Comparison of ENCODE assay signal across 16 cellular contexts in the genomic region with DNA sequence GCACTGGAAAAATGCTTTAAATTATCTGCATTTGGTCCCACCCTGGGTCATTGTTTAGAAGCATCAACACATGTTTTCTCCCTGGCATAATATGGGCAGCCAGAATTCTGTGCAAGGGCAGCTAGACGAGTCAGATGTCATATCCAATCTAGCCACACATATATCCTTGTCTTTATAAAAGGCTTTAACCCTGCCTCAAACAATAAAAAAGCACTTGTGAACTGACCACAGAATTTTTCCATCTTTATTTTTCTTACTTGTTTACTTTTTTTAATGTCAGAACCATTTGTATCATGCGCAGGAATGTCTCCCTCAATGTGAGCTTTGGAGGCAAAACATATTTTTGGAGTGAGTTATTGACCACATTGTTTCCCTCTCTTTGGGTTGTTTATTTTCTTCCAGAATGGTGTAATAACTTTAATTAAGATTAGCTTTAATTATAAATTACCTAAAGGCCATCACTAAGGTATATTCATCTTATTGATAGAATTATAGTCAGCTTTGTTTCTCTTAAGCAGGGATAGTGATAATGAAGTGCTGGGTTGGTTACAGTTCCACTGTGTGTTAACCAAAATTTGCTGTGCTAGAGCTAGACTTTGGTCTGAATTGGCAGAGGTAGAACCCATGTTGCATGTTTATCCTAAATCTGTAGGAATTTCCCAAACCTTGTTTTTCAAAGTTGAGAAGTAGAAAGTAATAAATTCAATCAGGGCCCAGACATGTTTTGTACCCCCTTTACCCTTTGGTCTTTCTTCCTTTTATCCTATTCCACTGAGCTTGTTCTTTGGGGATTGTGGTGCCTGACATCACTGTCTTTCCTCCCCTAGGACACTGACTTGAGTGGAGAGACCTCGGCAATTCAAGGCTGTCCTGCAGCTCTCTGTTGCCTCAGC.
DNase-seq lines count a peak whose midpoint lies in the region; ATAC-seq, FAIRE-seq and TF ChIP-seq lines count a peak whose summit lies in the region.
"Had no signal": no experiment of that assay in that cellular context is flagged by ENCODE, and none has a peak within 500 bp of the region (broad histone marks: within the 10 kb centered on the region; RNA-seq: fewer than 3 reads in every experiment).

No MANE protein-coding gene starts in this region.

- H3K4me1 Mint-ChIP-seq in astrocyte (ENCODE audit: low read depth, unreplicated experiment) = peaks cover 4% of the 10 kb centered on the region
- H3K4me1 Mint-ChIP-seq in activated T-cell treated with anti-CD3 and anti-CD28 coated beads, Interleukin-2, amount 50 U/mL, for 72 hours (ENCODE audit: low read depth) = no peaks in the 10 kb centered on the region
- H3K4me1 Mint-ChIP-seq: GM23338; stimulated activated naive B cell treated with anti-CD40 and anti-IgM and Interleukin-4, amounts not matched to agents 10 μg/mL and 1 μg/mL and 100 μg/mL, for 72 hours had no signal

- H2BK15ac ChIP-seq in neuronal stem cell (ENCODE audit: low read length) = no peak overlapping the region

- H3K9me3 ChIP-seq in astrocyte (ENCODE audit: insufficient read depth, low read depth, low read length) (no peaks in the 10 kb centered on the region), hepatocyte (ENCODE audit: low read depth) (no peaks in the 10 kb centered on the region), thyroid gland (no peaks in the 10 kb centered on the region), neuronal stem cell (replicated peaks in 1 of 2; ENCODE audit: control insufficient read depth in 2 of 2, insufficient read depth in 1 of 2, low read depth in 1 of 2, low read length in 2 of 2) (no peaks in the 10 kb centered on the region)
- H3K9me3 ChIP-seq: neutrophil had no signal

- H3K27ac Mint-ChIP-seq in astrocyte (ENCODE audit: unreplicated experiment) = no peak overlapping the region
- no peak overlapping the region for H3K27ac Mint-ChIP-seq in activated T-cell treated with anti-CD3 and anti-CD28 coated beads, Interleukin-2, amount 50 U/mL, for 72 hours
- H3K27ac Mint-ChIP-seq: GM23338; stimulated activated naive B cell treated with anti-CD40 and anti-IgM and Interleukin-4, amounts not matched to agents 10 μg/mL and 1 μg/mL and 100 μg/mL, for 72 hours; T-helper 2 cell treated with Interferon-gamma antibody and Interleukin-4, amounts not matched to agents 5 μg/mL and 100 μg/mL, for 36 hours had no signal

- no peak for TF ChIP-seq CTCF in astrocyte (IDR thresholded peaks at IDR 0.05; ENCODE audit: insufficient read depth, low read depth, low read length)
- no peak for TF ChIP-seq CTCF in hepatocyte (IDR thresholded peaks at IDR 0.05; ENCODE audit: poor library complexity)
- no peak for TF ChIP-seq CTCF in thyroid gland (IDR thresholded peaks at IDR 0.05)

- no peak overlapping the region for H3K18ac ChIP-seq in neuronal stem cell (ENCODE audit: low read length)

- 57% methylated on average over 3 of the region's 3 CpGs for WGBS in hepatocyte (ENCODE audit: low lambda C conversion rate, missing lambda C conversion rate)
- 77 to 89% methylated on average over 3 of the region's 3 CpGs for WGBS in thyroid gland, 2 donors
- WGBS in neuronal stem cell (ENCODE audit: extremely low coverage in 2 of 2, insufficient read length in 2 of 2, insufficient replicate concordance in 1 of 2), 2 donors = no CpG with 5 or more reads among the region's 3 CpGs

- no peaks in the 10 kb centered on the region for H3K27me3 ChIP-seq in astrocyte (ENCODE audit: insufficient read depth, low read length)
- no peaks in the 10 kb centered on the region for H3K27me3 ChIP-seq in hepatocyte
- no peaks in the 10 kb centered on the region for H3K27me3 ChIP-seq in thyroid gland
- no peaks in the 10 kb centered on the region for H3K27me3 ChIP-seq in neuronal stem cell (ENCODE audit: control insufficient read depth in 3 of 3, insufficient read depth in 3 of 3, low read depth in 1 of 3, low read length in 3 of 3)
- H3K27me3 ChIP-seq: neutrophil had no signal

- H3K36me3 Mint-ChIP-seq in astrocyte (ENCODE audit: low read depth, unreplicated experiment) = no peaks in the 10 kb centered on the region
- no peaks in the 10 kb centered on the region for H3K36me3 Mint-ChIP-seq in activated T-cell treated with anti-CD3 and anti-CD28 coated beads, Interleukin-2, amount 50 U/mL, for 72 hours (ENCODE audit: insufficient read depth in 2 of 2)
- H3K36me3 Mint-ChIP-seq: stimulated activated naive B cell treated with anti-CD40 and anti-IgM and Interleukin-4, amounts not matched to agents 10 μg/mL and 1 μg/mL and 100 μg/mL, for 72 hours had no signal

- H3K4ac ChIP-seq in neuronal stem cell (ENCODE audit: low read length) = no peak overlapping the region

- H4K20me1 ChIP-seq in astrocyte (ENCODE audit: insufficient read depth, low read length) (no peaks in the 10 kb centered on the region), hepatocyte (ENCODE audit: insufficient read depth, poor library complexity, severe bottlenecking) (no peaks in the 10 kb centered on the region)

- H3K27ac ChIP-seq in astrocyte (ENCODE audit: low read depth, low read length) = no peak overlapping the region
- peak overlapping the region; percentile 87 for H3K27ac ChIP-seq in hepatocyte
- H3K27ac ChIP-seq in thyroid gland = peak overlapping the region in 2 of 3 donors; percentile 5 to 18
- no peak overlapping the region for H3K27ac ChIP-seq in neuronal stem cell (replicated peaks; ENCODE audit: low read length)
- H3K27ac ChIP-seq: neutrophil had no signal

- H4K91ac ChIP-seq in neuronal stem cell (ENCODE audit: low read depth, low read length, poor library complexity) = no peak overlapping the region

- intact Hi-C loops in thyroid gland (cut with DNase I) = no loop called here

- H3K14ac ChIP-seq in neuronal stem cell (ENCODE audit: low read length) = no peak overlapping the region

- no peaks in the 10 kb centered on the region for H3K79me1 ChIP-seq in neuronal stem cell (ENCODE audit: low read depth, low read length)

- H2BK5ac ChIP-seq in neuronal stem cell (ENCODE audit: low read length) = no peak overlapping the region

- H3K9ac ChIP-seq in astrocyte (ENCODE audit: low read length) (no peak overlapping the region), neuronal stem cell (ENCODE audit: low read depth, low read length, poor library complexity) (no peak overlapping the region)

- H3K4me3 ChIP-seq in astrocyte (ENCODE audit: insufficient read depth, low read depth, low read length) (no peak overlapping the region), hepatocyte (no peak overlapping the region), thyroid gland (replicated peaks in 1 of 3) (no peak overlapping the region), neuronal stem cell (ENCODE audit: low read length in 2 of 2) (no peak overlapping the region)
- H3K4me3 ChIP-seq: GM23338 had no signal

- H2AFZ ChIP-seq in astrocyte (ENCODE audit: low read depth, low read length) (no peak overlapping the region), hepatocyte (no peak overlapping the region), neuronal stem cell (ENCODE audit: low read length) (no peak overlapping the region)

- DNase-seq in GM04503 (ENCODE audit: low read depth) (peak; percentile 87), astrocyte (ENCODE audit: low read depth) (peak; percentile 93), hepatocyte (ENCODE audit: low spot score) (peak; percentile 34), thyroid gland (no peak), neuronal stem cell (ENCODE audit: low spot score) (no peak)
- DNase-seq in activated T-cell treated with anti-CD3 and anti-CD28 coated beads, Interleukin-2, amount 50 U/mL, for 72 hours = no peak
- DNase-seq: activated CD4-positive, alpha-beta T cell treated with anti-CD3 and anti-CD28 coated beads, Interleukin-2, amount 50 U/mL, for 4 hours; activated gamma-delta T cell; left cardiac atrium; NCI-H510A; stimulated activated naive B cell treated with anti-CD40 and anti-IgM and Interleukin-4, amounts not matched to agents 10 μg/mL and 1 μg/mL and 100 μg/mL, for 72 hours had no signal

- no peaks in the 10 kb centered on the region for H3K9me3 Mint-ChIP-seq in astrocyte (ENCODE audit: unreplicated experiment)
- no peaks in the 10 kb centered on the region for H3K9me3 Mint-ChIP-seq in activated T-cell treated with anti-CD3 and anti-CD28 coated beads, Interleukin-2, amount 50 U/mL, for 72 hours
- H3K9me3 Mint-ChIP-seq: GM23338; stimulated activated naive B cell treated with anti-CD40 and anti-IgM and Interleukin-4, amounts not matched to agents 10 μg/mL and 1 μg/mL and 100 μg/mL, for 72 hours; T-helper 2 cell treated with Interferon-gamma antibody and Interleukin-4, amounts not matched to agents 5 μg/mL and 100 μg/mL, for 36 hours had no signal

- no peak for TF ChIP-seq POLR2A in thyroid gland (IDR thresholded peaks at IDR 0.05)

- no peaks in the 10 kb centered on the region for H3K9me2 ChIP-seq in hepatocyte (replicated peaks; ENCODE audit: insufficient read depth)

- no peak overlapping the region for H2AK5ac ChIP-seq in neuronal stem cell (ENCODE audit: low read depth, low read length)

- no peak overlapping the region for H2BK120ac ChIP-seq in neuronal stem cell (ENCODE audit: low read depth, low read length)

- H3K27me3 Mint-ChIP-seq in astrocyte (ENCODE audit: low read depth, unreplicated experiment) = peaks cover 2% of the 10 kb centered on the region
- peaks cover 6% of the 10 kb centered on the region for H3K27me3 Mint-ChIP-seq in activated T-cell treated with anti-CD3 and anti-CD28 coated beads, Interleukin-2, amount 50 U/mL, for 72 hours (ENCODE audit: low read depth)
- H3K27me3 Mint-ChIP-seq: stimulated activated naive B cell treated with anti-CD40 and anti-IgM and Interleukin-4, amounts not matched to agents 10 μg/mL and 1 μg/mL and 100 μg/mL, for 72 hours had no signal

- no peak overlapping the region for H3K23ac ChIP-seq in neuronal stem cell (ENCODE audit: low read depth, low read length, poor library complexity)

- H3K4me1 ChIP-seq in astrocyte (ENCODE audit: insufficient read depth, low read length) = peaks cover 12% of the 10 kb centered on the region
- H3K4me1 ChIP-seq in hepatocyte (ENCODE audit: insufficient read depth) = peaks cover 25% of the 10 kb centered on the region
- H3K4me1 ChIP-seq in thyroid gland = peaks cover 9 to 10% of the 10 kb centered on the region in 2 donors
- no peaks in the 10 kb centered on the region for H3K4me1 ChIP-seq in neuronal stem cell (ENCODE audit: control insufficient read depth in 2 of 2, insufficient read depth in 1 of 2, low read depth in 1 of 2, low read length in 2 of 2)

- no peaks in the 10 kb centered on the region for H3K79me2 ChIP-seq in astrocyte (ENCODE audit: insufficient read depth, low read length)
- no peaks in the 10 kb centered on the region for H3K79me2 ChIP-seq in hepatocyte

- no peak for ATAC-seq in GM18868 (IDR thresholded peaks at IDR 0.05; ENCODE audit: unreplicated experiment)
- ATAC-seq in HG03442 (IDR thresholded peaks at IDR 0.05; ENCODE audit: unreplicated experiment) = no peak
- ATAC-seq in activated T-cell treated with anti-CD3 and anti-CD28 coated beads, Interleukin-2, amount 50 U/mL, for 72 hours (replicated peaks in 1 of 2) = no peak
- ATAC-seq: GM23338; stimulated activated naive B cell treated with anti-CD40 and anti-IgM and Interleukin-4, amounts not matched to agents 10 μg/mL and 1 μg/mL and 100 μg/mL, for 72 hours had no signal

- no peak overlapping the region for H2BK12ac ChIP-seq in neuronal stem cell (ENCODE audit: low read length)

- H3K4me2 ChIP-seq in astrocyte (ENCODE audit: low read length) (peak overlapping the region; percentile 41), hepatocyte (no peak overlapping the region), neuronal stem cell (ENCODE audit: insufficient read depth, low read length, poor library complexity, severe bottlenecking) (no peak overlapping the region)
- H3K4me2 ChIP-seq: GM23338 had no signal

- no peak overlapping the region for H3K4me3 Mint-ChIP-seq in astrocyte (ENCODE audit: unreplicated experiment)
- H3K4me3 Mint-ChIP-seq in activated T-cell treated with anti-CD3 and anti-CD28 coated beads, Interleukin-2, amount 50 U/mL, for 72 hours = no peak overlapping the region
- H3K4me3 Mint-ChIP-seq: GM23338; stimulated activated naive B cell treated with anti-CD40 and anti-IgM and Interleukin-4, amounts not matched to agents 10 μg/mL and 1 μg/mL and 100 μg/mL, for 72 hours; T-helper 2 cell treated with Interferon-gamma antibody and Interleukin-4, amounts not matched to agents 5 μg/mL and 100 μg/mL, for 36 hours had no signal

- no peak for FAIRE-seq in astrocyte (lab: Jason Lieb, UNC)

- H3K36me3 ChIP-seq in astrocyte (ENCODE audit: insufficient read depth, low read length) = no peaks in the 10 kb centered on the region
- H3K36me3 ChIP-seq in hepatocyte (replicated peaks; ENCODE audit: insufficient read depth, low read depth) = no peaks in the 10 kb centered on the region
- no peaks in the 10 kb centered on the region for H3K36me3 ChIP-seq in thyroid gland
- H3K36me3 ChIP-seq in neuronal stem cell (replicated peaks in 1 of 2; ENCODE audit: control insufficient read depth in 2 of 2, insufficient read depth in 2 of 2, low read length in 2 of 2) = no peaks in the 10 kb centered on the region
- H3K36me3 ChIP-seq: neutrophil had no signal

- H4K8ac ChIP-seq in neuronal stem cell (ENCODE audit: low read depth, low read length) = no peak overlapping the region

Comparison
In these comparisons a context has a peak if more than half of its experiments do, and no peak if none do; other contexts are left out.
1. DNase-seq: peak in GM04503 (single experiment), astrocyte (single experiment) and hepatocyte (single experiment); none in thyroid gland (0 of 2), activated T-cell treated with anti-CD3 and anti-CD28 coated beads, Interleukin-2, amount 50 U/mL, for 72 hours (0 of 2) and neuronal stem cell (single experiment).
2. H3K27ac ChIP-seq: peak in hepatocyte (single experiment) and thyroid gland (2 of 3); none in astrocyte (single experiment) and neuronal stem cell (single experiment).